Comparison of ENCODE assay signal across 13 cellular contexts in the genomic region with DNA sequence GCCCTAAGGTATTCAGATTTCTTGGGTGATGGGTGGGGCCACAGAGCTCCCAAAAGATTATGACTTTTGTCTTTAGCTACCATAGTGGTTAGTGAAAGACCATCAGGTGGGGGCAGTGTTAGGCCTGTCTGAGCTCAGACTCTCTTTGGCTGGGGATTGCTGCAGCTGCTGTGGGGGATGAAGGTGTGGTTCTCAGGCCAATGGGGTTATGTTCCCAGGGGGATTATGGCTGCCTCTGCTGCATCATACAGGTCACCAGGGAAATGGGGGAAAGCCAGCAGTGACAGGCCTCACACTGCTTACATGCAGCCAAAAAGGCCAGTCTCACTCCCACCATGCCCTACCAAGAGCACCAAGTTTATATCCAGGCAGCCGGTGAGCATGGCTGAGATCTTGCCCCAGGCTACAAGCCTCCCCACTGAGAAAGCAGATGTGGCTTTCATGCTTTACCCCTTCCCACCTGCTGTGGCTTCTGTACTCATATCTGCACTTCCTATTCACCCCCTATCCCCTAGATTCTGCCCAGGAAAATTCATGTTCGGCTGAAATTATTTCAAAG. TPM values are rescaled to one million over a fixed set of nuclear protein-coding genes. Genes with fewer than 3 reads are reported as not detected.
DNase-seq lines count a peak whose midpoint lies in the region; ATAC-seq and FAIRE-seq lines count a peak whose summit lies in the region.
"Had no signal": no experiment of that assay in that cellular context is flagged by ENCODE, and none has a peak within 500 bp of the region (broad histone marks: within the 10 kb centered on the region; RNA-seq: fewer than 3 reads in every experiment).

No MANE protein-coding gene starts in this region.

- FAIRE-seq in GM19239 (lab: Jason Lieb, UNC), result peak; percentile 89
- FAIRE-seq: A549 had no signal

- H3K4me3 ChIP-seq in Jurkat, Clone E6-1 (ENCODE audit: low read length), result no peak overlapping the region
- H3K4me3 ChIP-seq: A549, ovary had no signal

- peak; percentile 86 for ATAC-seq in HG02840 (IDR thresholded peaks at IDR 0.05; ENCODE audit: low FRiP score, unreplicated experiment)
- ATAC-seq: A549; effector memory CD8-positive, alpha-beta T cell had no signal

- DNase-seq in AML-193 (lab: John Stamatoyannopoulos, UW) (peak; percentile 36 to 38), GM19239 (ENCODE audit: insufficient read length, low spot score) (no peak), T-helper 1 cell (no peak), NCI-H748 (lab: John Stamatoyannopoulos, UW; ENCODE audit: unreplicated experiment) (no peak), GOT3 (lab: John Stamatoyannopoulos, UW) (no peak)
- DNase-seq in Jurkat, Clone E6-1 (ENCODE audit: low read depth, low spot score), result peak; percentile 61
- no peak for DNase-seq in activated CD4-positive, alpha-beta T cell treated with anti-CD3 and anti-CD28 coated beads for 48 hours
- DNase-seq: effector memory CD8-positive, alpha-beta T cell; NCI-H1105; ovary; SW 1271 had no signal

RNA-seq across cellular contexts. Expression of gene CNTF, which starts 24.8 kb away (rescaled TPM):
- polyA plus RNA-seq in Jurkat, Clone E6-1 (2012; ENCODE audit: insufficient read depth, insufficient read length), result 0.70 TPM

Comparison
In these comparisons a context has a peak if more than half of its experiments do, and no peak if none do; other contexts are left out.
1. DNase-seq: peak in AML-193 (2 of 2) and Jurkat, Clone E6-1 (single experiment); none in GM19239 (single experiment), T-helper 1 cell (0 of 5), NCI-H748 (single experiment), activated CD4-positive, alpha-beta T cell treated with anti-CD3 and anti-CD28 coated beads for 48 hours (single experiment) and GOT3 (single experiment).